Comparison of ENCODE assay signal across 32 cellular contexts in the genomic region with DNA sequence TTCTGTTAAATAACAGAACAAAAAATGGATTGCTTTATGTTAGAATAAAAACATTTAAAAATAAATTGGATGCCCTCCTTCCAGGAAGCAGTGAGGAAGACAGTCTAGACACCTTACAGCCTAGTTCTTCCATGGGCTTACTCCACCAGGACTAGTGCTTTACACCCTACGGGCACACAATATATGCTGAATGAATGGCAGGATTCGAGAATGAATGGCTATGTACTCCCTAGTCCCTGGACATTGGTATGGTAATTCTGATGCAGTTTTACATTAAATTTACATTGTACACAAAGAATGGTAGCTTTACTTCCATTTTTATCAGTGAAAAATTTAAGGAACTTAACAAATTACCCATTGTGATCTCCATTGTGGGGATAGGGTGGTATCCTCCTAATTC.
"Had no signal": no experiment of that assay in that cellular context is flagged by ENCODE, and none has a peak within 500 bp of the region (broad histone marks: within the 10 kb centered on the region; RNA-seq: fewer than 3 reads in every experiment).

No MANE protein-coding gene starts in this region.

- DNase-seq: activated effector memory CD4-positive, alpha-beta T cell treated with anti-CD3 and anti-CD28 coated beads, Interleukin-2, amount 50 U/mL, for 16 hours; activated effector memory CD4-positive, alpha-beta T cell treated with Interleukin-2 at 50 U/mL for 16 hours; activated gamma-delta T cell; activated gamma-delta T cell treated with Interleukin-2 at 50 U/mL for 16 hours; activated naive CD4-positive, alpha-beta T cell; activated naive CD4-positive, alpha-beta T cell treated with anti-CD3 and anti-CD28 coated beads for 36 hours; activated naive CD4-positive, alpha-beta T cell treated with anti-CD3 and anti-CD28 coated beads, Interleukin-2, amount 10 ng/mL, durations not matched to agents 7 days and 5 days; activated naive CD4-positive, alpha-beta T cell treated with anti-CD3 and anti-CD28 coated beads, Interleukin-2, amount 50 U/mL, for 16 hours; activated naive CD4-positive, alpha-beta T cell treated with Interleukin-2 at 50 U/mL for 16 hours; activated naive CD8-positive, alpha-beta T cell treated with anti-CD3 and anti-CD28 coated beads for 36 hours; activated naive CD8-positive, alpha-beta T cell treated with anti-CD3 and anti-CD28 coated beads, Interleukin-2, amount 10 ng/mL, durations not matched to agents 7 days and 5 days; activated naive CD8-positive, alpha-beta T cell treated with anti-CD3 and anti-CD28 coated beads, Interleukin-2, amount 50 U/mL, for 24 hours; activated T-cell treated with anti-CD3 and anti-CD28 coated beads, Interleukin-2, amount 50 U/mL, for 24 hours; activated T-cell treated with anti-CD3 and anti-CD28 coated beads, Interleukin-2, amount 50 U/mL, for 4 hours; activated T-cell treated with anti-CD3 and anti-CD28 coated beads, Interleukin-2, amount 50 U/mL, for 48 hours; activated T-cell treated with anti-CD3 and anti-CD28 coated beads, Interleukin-2, amount 50 U/mL, for 72 hours; adrenal gland; amniotic stem cell; amygdala; anterior cingulate cortex; aorta; body of pancreas; brain microvascular endothelial cell; caudate nucleus; central memory CD4-positive, alpha-beta T cell; cerebellar nuclear complex had no signal

- ATAC-seq: activated naive CD4-positive, alpha-beta T cell treated with anti-CD3 and anti-CD28 coated beads, Interleukin-2, amount 50 U/mL, for 72 hours; activated naive CD8-positive, alpha-beta T cell treated with anti-CD3 and anti-CD28 coated beads, Interleukin-2, amount 50 U/mL, for 24 hours; activated T-cell treated with anti-CD3 and anti-CD28 coated beads, Interleukin-2, amount 50 U/mL, for 4 hours; activated T-cell treated with anti-CD3 and anti-CD28 coated beads, Interleukin-2, amount 50 U/mL, for 72 hours; activated T-helper 17 cell treated with anti-CD3 and anti-CD28 coated beads, Interleukin-2, amount 50 U/mL, for 72 hours; body of pancreas had no signal

- H3K27me3 ChIP-seq: adrenal gland, ascending aorta, body of pancreas, brain microvascular endothelial cell, breast epithelium, cardiac muscle cell had no signal

- H3K4me1 ChIP-seq: body of pancreas, breast epithelium had no signal

- H3K36me3 ChIP-seq: brain microvascular endothelial cell, breast epithelium had no signal

- FAIRE-seq: bronchial epithelial cell had no signal

- H3K9me3 ChIP-seq: adrenal gland, ascending aorta, body of pancreas, breast epithelium had no signal

- H3K4me3 ChIP-seq: adrenal gland, ascending aorta, body of pancreas, breast epithelium, cardiac muscle cell had no signal
